27 cellular contexts compared by ENCODE assay signal in genomic region chr2:17010104-17010503, GRCh38.
"Had no signal": no experiment of that assay in that cellular context is flagged by ENCODE, and none has a peak within 500 bp of the region (broad histone marks: within the 10 kb centered on the region; RNA-seq: fewer than 3 reads in every experiment).

No MANE protein-coding gene starts in this region.

- H3K9me3 ChIP-seq: stomach, suprapubic skin, testis, thoracic aorta, thyroid gland, tibial artery, tibial nerve, transverse colon, upper lobe of left lung, upper lobe of right lung, uterus, vagina had no signal

- H3K4me1 ChIP-seq: stomach, suprapubic skin, testis, thyroid gland, tibial artery, tibial nerve, transverse colon, upper lobe of left lung, upper lobe of right lung, uterus, vagina had no signal

- FAIRE-seq: urothelium cell line had no signal

- H3K27me3 ChIP-seq: stomach, suprapubic skin, testis, thyroid gland, tibial artery, tibial nerve, transverse colon, upper lobe of left lung, upper lobe of right lung, uterus, vagina had no signal

- ATAC-seq: stimulated activated effector memory CD8-positive, alpha-beta T cell treated with anti-CD3 and anti-CD28 coated beads, Interleukin-12 subunit alpha, Interleukin-12 subunit beta, amount 100 ng/mL, for 72 hours; stimulated activated memory B cell treated with anti-CD40 and anti-IgM and Interleukin-4, amounts not matched to agents 10 μg/mL and 1 μg/mL and 100 μg/mL, for 72 hours; stimulated activated naive B cell treated with anti-CD40 and anti-IgM and Interleukin-4, amounts not matched to agents 10 μg/mL and 1 μg/mL and 100 μg/mL, for 72 hours; stimulated activated naive CD8-positive, alpha-beta T cell treated with anti-CD3 and anti-CD28 coated beads, Interleukin-15, amount 100 ng/mL, for 72 hours; stimulated activated naive CD8-positive, alpha-beta T cell treated with anti-CD3 and anti-CD28 coated beads, Interleukin-15, Interleukin-2, amounts not matched to agents 100 U/mL and 50 U/mL, for 24 hours; upper lobe of right lung had no signal

- H3K36me3 ChIP-seq: stomach, suprapubic skin, thoracic aorta, thyroid gland, tibial artery, tibial nerve, transverse colon, upper lobe of left lung, upper lobe of right lung, uterus, vagina had no signal

- H3K4me3 ChIP-seq: stomach, suprapubic skin, testis, thoracic aorta, thyroid gland, tibial artery, tibial nerve, transverse colon, upper lobe of left lung, upper lobe of right lung, uterus, vagina had no signal

- DNase-seq: stimulated activated CD4-positive, alpha-beta T cell treated with anti-CD3 and anti-CD28 coated beads, Interleukin-2, amount 100 ng/mL, for 48 hours; stimulated activated CD4-positive, alpha-beta T cell treated with anti-CD3 and anti-CD28 coated beads, Interleukin-4, amount 100 ng/mL, for 1 hour; stimulated activated CD4-positive, alpha-beta T cell treated with anti-CD3 and anti-CD28 coated beads, Interleukin-4, amount 100 ng/mL, for 24 hours; stimulated activated CD4-positive, alpha-beta T cell treated with anti-CD3 and anti-CD28 coated beads, Interleukin-4, amount 100 ng/mL, for 4 hours; stimulated activated CD8-positive, alpha-beta memory T cell treated with anti-CD3 and anti-CD28 coated beads, Interleukin-4, amount 100 ng/mL, for 48 hours; stimulated activated naive B cell treated with anti-CD40 and anti-IgM and Interleukin-4, amounts not matched to agents 10 μg/mL and 1 μg/mL and 100 μg/mL, for 72 hours; stimulated activated naive CD4-positive, alpha-beta T cell; stimulated activated naive CD4-positive, alpha-beta T cell treated with Interleukin-2 at 50 U/mL for 16 hours; stimulated activated naive CD8-positive, alpha-beta T cell treated with anti-CD3 and anti-CD28 coated beads, Interleukin-15, amount 100 ng/mL, for 72 hours; stimulated activated naive CD8-positive, alpha-beta T cell treated with anti-CD3 and anti-CD28 coated beads, Interleukin-15, Interleukin-2, amounts not matched to agents 100 U/mL and 50 U/mL, for 24 hours; stomach; substantia nigra; testis; thyroid gland; tibial artery; transverse colon; trophoblast cell; upper lobe of left lung; upper lobe of right lung; uterus had no signal

- H3K27ac ChIP-seq: stomach, suprapubic skin, testis, thoracic aorta, thyroid gland, tibial artery, tibial nerve, transverse colon, upper lobe of left lung, upper lobe of right lung, uterus, vagina had no signal
